8 cellular contexts compared by ENCODE assay signal in genomic region chr10:88553116-88553752, GRCh38. TPM values are rescaled to one million over a fixed set of nuclear protein-coding genes. Genes with fewer than 3 reads are reported as not detected.
DNase-seq lines count a peak whose midpoint lies in the region; ATAC-seq, FAIRE-seq and TF ChIP-seq lines count a peak whose summit lies in the region.

No MANE protein-coding gene starts in this region.

- no peak overlapping the region for H3K4me3 ChIP-seq in pancreas

- FAIRE-seq in pancreas (lab: Jason Lieb, UNC) = peak; percentile 91

- no peaks in the 10 kb centered on the region for H3K9me3 ChIP-seq in pancreas

- no peaks in the 10 kb centered on the region for H3K4me1 ChIP-seq in pancreas

- H3K27me3 ChIP-seq in pancreas = no peaks in the 10 kb centered on the region

- peak in 3 of 4 donors; percentile 36 to 65 (median 59) for TF ChIP-seq CTCF in pancreas (IDR thresholded peaks at IDR 0.05)

- intact Hi-C loops in pancreas (cut with DNase I) = loop anchor here in 1 of 3 donors (10.0 kb wide), 1 partner anchor 698 kb away; no protein-coding TSS in a partner anchor

- H3K36me3 ChIP-seq in pancreas = no peaks in the 10 kb centered on the region

- no peak overlapping the region for H3K27ac ChIP-seq in pancreas

- 42 to 55% methylated on average over 2 of the region's 2 CpGs for WGBS in pancreas, 2 donors

- ATAC-seq in GM19043 (IDR thresholded peaks at IDR 0.05; ENCODE audit: low read depth, unreplicated experiment) = peak; percentile 83
- peak; percentile 79 for ATAC-seq in HG03442 (IDR thresholded peaks at IDR 0.05; ENCODE audit: unreplicated experiment)
- peak; percentile 81 to 99 (median 98) for ATAC-seq in pancreas

- peak; percentile 11 for DNase-seq in COLO668 (lab: John Stamatoyannopoulos, UW; ENCODE audit: unreplicated experiment)
- peak; percentile 78 for DNase-seq in NOMO-1 treated with dmso at 0.1 percent for 144 hours (lab: John Stamatoyannopoulos, UW; ENCODE audit: unreplicated experiment)
- DNase-seq in activated effector memory CD4-positive, alpha-beta T cell treated with anti-CD3 and anti-CD28 coated beads, Interleukin-2, amount 50 U/mL, for 16 hours = peak; percentile 64
- peak; percentile 41 for DNase-seq in globus pallidus (ENCODE audit: low spot score)
- peak in 2 of 6 donors; percentile 21 to 51 for DNase-seq in pancreas
- DNase-seq in NCI-H2081 treated with DMSO at 0.1 percent for 48 hours (lab: John Stamatoyannopoulos, UW) = no peak

RNA-seq across cellular contexts. Expression of gene RNLS, which starts 29.9 kb away (rescaled TPM):
- 1 to 10 TPM; 4.6 to 6.4 (median 5.9) TPM for total RNA-seq in pancreas
- polyA plus RNA-seq in pancreas = 1 to 10 TPM; 2.5 to 6.4 TPM

RNA-seq across cellular contexts. Expression of gene LIPJ, which starts 33.3 kb away (rescaled TPM):
- total RNA-seq in pancreas = under 1 TPM; 0.04 to 0.47 (median 0.20) TPM
- 1 to 10 TPM in 1 of 2 donors, under 1 TPM in 1; 0.53 to 1.2 TPM for polyA plus RNA-seq in pancreas
